Comparison of ENCODE assay signal across 8 cellular contexts in the genomic region with DNA sequence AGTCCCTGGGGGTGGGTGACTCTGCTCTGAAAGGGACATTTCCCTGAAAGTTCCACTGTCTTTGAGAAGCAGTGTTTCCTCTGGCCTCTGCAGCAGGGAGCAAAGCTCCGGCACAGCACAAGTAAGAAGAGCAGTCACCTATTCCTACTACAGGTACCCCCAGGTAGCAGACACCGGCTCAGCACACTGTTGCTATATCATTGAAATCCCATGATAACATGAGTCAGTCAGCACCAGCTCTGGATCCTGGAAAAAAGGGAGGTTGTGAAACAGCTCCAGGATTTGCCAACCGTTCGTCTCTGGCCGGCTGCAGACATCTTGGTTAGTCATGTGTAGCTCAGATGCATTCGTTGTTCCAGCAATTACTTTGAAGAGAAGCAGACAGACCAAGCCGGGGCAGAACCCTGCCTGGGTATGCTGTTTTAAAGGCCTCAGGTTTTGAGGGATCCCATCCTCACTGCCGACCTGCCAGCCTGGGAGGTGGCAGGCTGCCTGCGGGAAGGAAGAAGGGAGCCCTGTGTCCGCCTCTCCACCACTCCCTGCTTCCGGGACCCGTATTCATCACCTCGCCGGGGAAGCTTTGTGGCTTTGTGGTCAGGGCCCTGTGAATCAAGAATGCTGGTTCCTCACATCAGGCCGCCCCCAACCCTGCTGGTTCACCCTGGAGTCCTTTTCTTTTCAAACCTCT.
A peak's percentile ranks its signal among the peaks of the same experiment; 100 is the strongest.
DNase-seq lines count a peak whose midpoint lies in the region; ATAC-seq and TF ChIP-seq lines count a peak whose summit lies in the region.

No MANE protein-coding gene starts in this region.

- peaks cover 18% of the 10 kb centered on the region for H3K9me3 Mint-ChIP-seq in chondrocyte (ENCODE audit: low read depth)

- peak overlapping the region; percentile 99 for H3K27ac Mint-ChIP-seq in chondrocyte (ENCODE audit: unreplicated experiment)

- peaks cover 0 to 11% (median 0%) of the 10 kb centered on the region in 45 donors for H3K27me3 ChIP-seq in dorsolateral prefrontal cortex

- no peak overlapping the region for H3K27ac ChIP-seq in dorsolateral prefrontal cortex

- H3K4me3 ChIP-seq in retinal pigment epithelial cell (ENCODE audit: low read length) (no peak overlapping the region), dorsolateral prefrontal cortex (no peak overlapping the region)

- peaks cover 20% of the 10 kb centered on the region for H3K36me3 Mint-ChIP-seq in chondrocyte (ENCODE audit: low read depth)

- DNase-seq in A172 (ENCODE audit: low spot score) (peak; percentile 98), chondrocyte (ENCODE audit: low spot score) (no peak), retinal pigment epithelial cell (ENCODE audit: low read depth) (peak; percentile 83), iPS-NIHi11 (ENCODE audit: low spot score) (no peak), dorsolateral prefrontal cortex (no peak)
- DNase-seq in activated CD4-positive, alpha-beta T cell treated with anti-CD3 and anti-CD28 coated beads for 24 hours (ENCODE audit: low read depth in 2 of 2), result peak; percentile 31 to 59

- H3K4me1 Mint-ChIP-seq in chondrocyte (ENCODE audit: low read depth), result peaks cover 75% of the 10 kb centered on the region

- intact Hi-C loops in dorsolateral prefrontal cortex (cut with DNase I), result no loop called here

- no peaks in the 10 kb centered on the region for H3K27me3 Mint-ChIP-seq in chondrocyte (ENCODE audit: low read depth)

- H3K4me3 Mint-ChIP-seq in chondrocyte (ENCODE audit: unreplicated experiment), result peak overlapping the region; percentile 41

- peak; percentile 33 for ATAC-seq in HG03439 (IDR thresholded peaks at IDR 0.05; ENCODE audit: unreplicated experiment)
- no peak for ATAC-seq in GM21526 (IDR thresholded peaks at IDR 0.05; ENCODE audit: low FRiP score, unreplicated experiment)

- TF ChIP-seq CTCF in chondrocyte (IDR thresholded peaks at IDR 0.05), result no peak
- TF ChIP-seq CTCF in retinal pigment epithelial cell (conservative IDR thresholded peaks at IDR 0.05; ENCODE audit: low read depth, low read length), result no peak
- TF ChIP-seq CTCF in dorsolateral prefrontal cortex (IDR thresholded peaks at IDR 0.05 in 54 of 56, conservative IDR thresholded peaks at IDR 0.05 in 2 of 56; ENCODE audit: low read depth in 1 of 56, partially characterized antibody in 56 of 56), result no peak

Comparison
In these comparisons a context has a peak if more than half of its experiments do, and no peak if none do; other contexts are left out.
1. DNase-seq: peak in A172 (single experiment), activated CD4-positive, alpha-beta T cell treated with anti-CD3 and anti-CD28 coated beads for 24 hours (2 of 2) and retinal pigment epithelial cell (single experiment); none in chondrocyte (single experiment), iPS-NIHi11 (single experiment) and dorsolateral prefrontal cortex (0 of 10).